In genomic region chrY:16562491-16562890, GRCh38 we compare ENCODE assay signal across 21 cellular contexts.
DNase-seq lines count a peak whose midpoint lies in the region; ATAC-seq and TF ChIP-seq lines count a peak whose summit lies in the region.
"Had no signal": no experiment of that assay in that cellular context is flagged by ENCODE, and none has a peak within 500 bp of the region (broad histone marks: within the 10 kb centered on the region; RNA-seq: fewer than 3 reads in every experiment).

No MANE protein-coding gene starts in this region.

- DNase-seq in OCI-LY7 (ENCODE audit: low spot score) (peak; percentile 36), iPS DF 19.7 (ENCODE audit: low read depth, low spot score) (peak; percentile 5), NCI-H82 (lab: John Stamatoyannopoulos, UW) (no peak), DMS79 treated with DMSO at 0.1 percent for 48 hours (lab: John Stamatoyannopoulos, UW) (no peak), NCI-H1694 treated with DMSO at 0.1 percent for 48 hours (lab: John Stamatoyannopoulos, UW) (no peak)
- DNase-seq: activated CD8-positive, alpha-beta memory T cell treated with anti-CD3 and anti-CD28 coated beads, Interleukin-2, amount 10 ng/mL, durations not matched to agents 7 days and 5 days; activated effector memory CD4-positive, alpha-beta T cell treated with Interleukin-2 at 50 U/mL for 16 hours; anterior cingulate cortex; BE2C; DMS153; NCI-H1105; NCI-H446; nucleus accumbens; PC-9; right cardiac atrium had no signal

- ATAC-seq in HG02642 (IDR thresholded peaks at IDR 0.05; ENCODE audit: poor library complexity, unreplicated experiment) (peak; percentile 63), HG03378 (IDR thresholded peaks at IDR 0.05; ENCODE audit: unreplicated experiment) (no peak)
- ATAC-seq: activated CD8-positive, alpha-beta memory T cell treated with anti-CD3 and anti-CD28 coated beads, Interleukin-2, amount 10 ng/mL, durations not matched to agents 7 days and 5 days; mucosa of descending colon; right cardiac atrium; SK-N-SH treated with all-trans-retinoic acid at 6 μM for 48 hours had no signal

- TF ChIP-seq CTCF in GM12874 (IDR thresholded peaks at IDR 0.05; ENCODE audit: insufficient read depth, low read depth, low read length), result 0 out of 2 replicates have a peak, but pooled peaks have one; percentile 6
- TF ChIP-seq CTCF in OCI-LY7 (conservative IDR thresholded peaks at IDR 0.05; ENCODE audit: low read length), result peak; percentile 73

- no peak overlapping the region for H3K27ac ChIP-seq in OCI-LY7 (ENCODE audit: low read depth, low read length, poor library complexity, severe bottlenecking)
- H3K27ac ChIP-seq: epithelial cell of prostate, PC-9 had no signal

- intact Hi-C loops in OCI-LY7 (cut with micrococcal nuclease; ENCODE audit: unreplicated experiment), result loop anchor here (2.0 kb wide), 1 partner anchor 78 kb away; no protein-coding TSS in a partner anchor

- H3K79me2 ChIP-seq in OCI-LY7 (ENCODE audit: insufficient read depth, low read depth, low read length), result no peaks in the 10 kb centered on the region

- H3K9me2 ChIP-seq in OCI-LY7 (ENCODE audit: insufficient read depth, low read length), result no peaks in the 10 kb centered on the region

- H3K36me3 ChIP-seq in OCI-LY7 (ENCODE audit: insufficient read depth, low read length), result no peaks in the 10 kb centered on the region
- H3K36me3 ChIP-seq: BE2C had no signal

- BruUV-seq in OCI-LY7 (replicated peaks; lab: Mats Ljungman, UMichigan), result no TSS peak

- no peak overlapping the region for H3K4me3 ChIP-seq in OCI-LY7 (ENCODE audit: low read depth, low read length, poor library complexity, severe bottlenecking)
- H3K4me3 ChIP-seq: mucosa of descending colon, PC-9 had no signal

- H3K4me1 ChIP-seq in OCI-LY7 (ENCODE audit: insufficient read depth, low read length, poor library complexity, severe bottlenecking), result no peaks in the 10 kb centered on the region
- H3K4me1 ChIP-seq: BE2C had no signal

- H4K20me1 ChIP-seq in OCI-LY7 (ENCODE audit: insufficient read depth, low read length), result no peaks in the 10 kb centered on the region

- H3K9me3 ChIP-seq in OCI-LY7 (ENCODE audit: low read length), result no peaks in the 10 kb centered on the region
- H3K9me3 ChIP-seq: BE2C, mucosa of descending colon had no signal

- H2AFZ ChIP-seq in OCI-LY7 (ENCODE audit: low read length), result no peak overlapping the region
- H2AFZ ChIP-seq: PC-9 had no signal

- CTCF ChIA-PET in OCI-LY7 (lab: Charles Lee; ENCODE audit: unreplicated experiment), result no interaction called here

- POLR2A ChIA-PET in OCI-LY7 (lab: Charles Lee), result no interaction called here

- no peak overlapping the region for H3K4me2 ChIP-seq in OCI-LY7 (ENCODE audit: low read length)
- H3K4me2 ChIP-seq: PC-9 had no signal

Comparison
In these comparisons a context has a peak if more than half of its experiments do, and no peak if none do; other contexts are left out.
1. DNase-seq: peak in OCI-LY7 (single experiment) and iPS DF 19.7 (single experiment); none in NCI-H82 (single experiment), DMS79 treated with DMSO at 0.1 percent for 48 hours (single experiment) and NCI-H1694 treated with DMSO at 0.1 percent for 48 hours (single experiment).